ENCODE assay signal across 8 cellular contexts in genomic region chr17:409848-410673, GRCh38. TPM values are rescaled to one million over a fixed set of nuclear protein-coding genes. Genes with fewer than 3 reads are reported as not detected.
A peak's percentile ranks its signal among the peaks of the same experiment; 100 is the strongest.
DNase-seq lines count a peak whose midpoint lies in the region; ATAC-seq, FAIRE-seq and TF ChIP-seq lines count a peak whose summit lies in the region.

No MANE protein-coding gene starts in this region.

- peak; percentile 88 for ATAC-seq in HG02840 (IDR thresholded peaks at IDR 0.05; ENCODE audit: low FRiP score, unreplicated experiment)
- ATAC-seq in heart left ventricle: peak; percentile 92 to 97 (median 92)

- H3K36me3 ChIP-seq in heart left ventricle: peaks cover 0 to 12% (median 0%) of the 10 kb centered on the region in 9 donors
- no peaks in the 10 kb centered on the region for H3K36me3 ChIP-seq in trophoblast cell (ENCODE audit: control insufficient read depth in 1 of 2, insufficient read depth in 2 of 2, low read length in 2 of 2)
- H3K36me3 ChIP-seq in transverse colon: no peaks in the 10 kb centered on the region

- H3K4me2 ChIP-seq in trophoblast cell (ENCODE audit: low read length): peak overlapping the region; percentile 93

- peak overlapping the region; percentile 34 for H3K18ac ChIP-seq in trophoblast cell (ENCODE audit: low read length)

- peak overlapping the region; percentile 19 to 92 (median 76) for H3K27ac ChIP-seq in heart left ventricle
- peak overlapping the region; percentile 37 for H3K27ac ChIP-seq in trophoblast cell (ENCODE audit: low read depth, low read length)
- peak overlapping the region; percentile 79 to 84 (median 82) for H3K27ac ChIP-seq in transverse colon

- H3K79me1 ChIP-seq in trophoblast cell (ENCODE audit: low read length): peaks cover 8% of the 10 kb centered on the region

- H4K91ac ChIP-seq in trophoblast cell (ENCODE audit: low read depth, low read length): peak overlapping the region; percentile 80

- TF ChIP-seq POLR2A in GM12892 (IDR thresholded peaks at IDR 0.05; ENCODE audit: low read depth, low read length) (peak; percentile 83), heart left ventricle (IDR thresholded peaks at IDR 0.05) (peak in 1 of 2 donors; percentile 52), transverse colon (IDR thresholded peaks at IDR 0.05) (peak; percentile 36)

- intact Hi-C loops in heart left ventricle (cut with DNase I): loop anchor here in 7 of 10 donors (2.0 to 5.0 kb wide), 5 partner anchors 291 to 587 kb away; partner anchors contain the start of gene TIMM22 (in 1 of the 7)
- intact Hi-C loops in transverse colon (cut with DNase I; ENCODE audit: low total_unique reads): loop anchor here (2.0 kb wide), 1 partner anchor 291 kb away; no protein-coding TSS in a partner anchor

- peak overlapping the region; percentile 73 for H3K9ac ChIP-seq in trophoblast cell (ENCODE audit: low read length)

- H3K4ac ChIP-seq in trophoblast cell (ENCODE audit: low read depth, low read length): peak overlapping the region; percentile 22

- peak; percentile 100 for FAIRE-seq in GM12892 (lab: Jason Lieb, UNC)

- H2BK12ac ChIP-seq in trophoblast cell (ENCODE audit: low read length): no peak overlapping the region

- H3K27me3 ChIP-seq in heart left ventricle: no peaks in the 10 kb centered on the region
- no peaks in the 10 kb centered on the region for H3K27me3 ChIP-seq in trophoblast cell (ENCODE audit: insufficient read depth, low read length)
- no peaks in the 10 kb centered on the region for H3K27me3 ChIP-seq in transverse colon

- peak overlapping the region; percentile 72 for H2AFZ ChIP-seq in trophoblast cell (ENCODE audit: insufficient read depth, low read length, poor library complexity)

- 1 to 4% (median 2%) methylated on average over 72 to 87 of the region's 87 CpGs for WGBS in heart left ventricle, 4 donors
- WGBS in trophoblast cell (ENCODE audit: extremely low coverage, insufficient coverage, insufficient read length): no CpG with 5 or more reads among the region's 87 CpGs
- 0 to 1% methylated on average over 3 to 81 of the region's 87 CpGs for WGBS in transverse colon (ENCODE audit: low coverage in 1 of 2), 2 donors

- H3K4me3 ChIP-seq in heart left ventricle (peak overlapping the region; percentile 65 to 100 (median 82)), trophoblast cell (ENCODE audit: low read depth, low read length) (peak overlapping the region; percentile 77), transverse colon (peak overlapping the region; percentile 69 to 99 (median 86))

- no peak for TF ChIP-seq EP300 in transverse colon (IDR thresholded peaks at IDR 0.05; ENCODE audit: low read depth)

- H4K12ac ChIP-seq in trophoblast cell (ENCODE audit: low read depth, low read length): peak overlapping the region; percentile 20

- H3K14ac ChIP-seq in trophoblast cell (ENCODE audit: low read length): peak overlapping the region; percentile 54

- H3K4me1 ChIP-seq in heart left ventricle (peaks cover 0 to 34% (median 15%) of the 10 kb centered on the region in 12 donors), trophoblast cell (ENCODE audit: control insufficient read depth in 1 of 2, insufficient read depth in 2 of 2, low read length in 2 of 2) (peaks cover 4 to 12% of the 10 kb centered on the region in 2 experiments), transverse colon (peaks cover 0 to 28% (median 16%) of the 10 kb centered on the region in 4 donors)

- peak overlapping the region; percentile 14 for H2BK5ac ChIP-seq in trophoblast cell (ENCODE audit: low read depth, low read length, poor library complexity)

- H3K79me2 ChIP-seq in trophoblast cell (ENCODE audit: control insufficient read depth, insufficient read depth, low read length, poor library complexity): peaks cover 6% of the 10 kb centered on the region

- no peak overlapping the region for H3K23ac ChIP-seq in trophoblast cell (ENCODE audit: low read length)

- TF ChIP-seq CTCF in heart left ventricle (IDR thresholded peaks at IDR 0.05) (no peak), transverse colon (IDR thresholded peaks at IDR 0.05) (no peak)

- H2AK5ac ChIP-seq in trophoblast cell (ENCODE audit: low read length): no peak overlapping the region

- peak overlapping the region; percentile 28 for H2BK120ac ChIP-seq in trophoblast cell (ENCODE audit: insufficient read depth, low read length, poor library complexity)

- DNase-seq in GM12892 (ENCODE audit: insufficient read length) (peak; percentile 83), NCI-H1436 treated with DMSO at 0.1 percent for 48 hours (lab: John Stamatoyannopoulos, UW) (peak; percentile 97), T follicular helper cell (ENCODE audit: low read depth) (peak; percentile 99), amniotic epithelial cell (ENCODE audit: low read depth) (peak; percentile 93), heart left ventricle (peak; percentile 99 to 100 (median 100)), trophoblast cell (peak; percentile 97 to 99), transverse colon (peak; percentile 100)

- no peaks in the 10 kb centered on the region for H3K9me3 ChIP-seq in heart left ventricle
- H3K9me3 ChIP-seq in trophoblast cell (ENCODE audit: insufficient read depth, low read depth, low read length): peaks cover 2% of the 10 kb centered on the region
- H3K9me3 ChIP-seq in transverse colon: no peaks in the 10 kb centered on the region

- H4K8ac ChIP-seq in trophoblast cell (ENCODE audit: low read depth, low read length): peak overlapping the region; percentile 85

- in situ Hi-C loops in transverse colon (cut with MboI; ENCODE audit: low pct_ligation_motif_present in 1 of 4, low pct_unique_long_range_greater_than_20kb in 1 of 4, low sequenced_read_pairs in 3 of 4): no loop called here

RNA-seq across cellular contexts. Expression of gene RFLNB, which starts 35.7 kb away (rescaled TPM):
- polyA plus RNA-seq in GM12892 (2012; ENCODE audit: missing spikeins): 3.9 TPM
- 10 to 100 TPM in 7 of 9 donors, 1 to 10 TPM in 2; 9.1 to 25.4 (median 11.6) TPM for total RNA-seq in heart left ventricle
- polyA plus RNA-seq in heart left ventricle: 10 to 100 TPM; 10.9 to 15.7 TPM
- 15.5 and 17.3 TPM in 2 replicates for polyA plus RNA-seq in trophoblast cell (2013)
- total RNA-seq in transverse colon: 10 to 100 TPM in 3 of 4 donors, 1 to 10 TPM in 1; 8.9 to 13.3 (median 10.3) TPM

RNA-seq across cellular contexts. Expression of gene RPH3AL, which starts 57.5 kb away (rescaled TPM):
- polyA plus RNA-seq in GM12892 (2012; ENCODE audit: missing spikeins): not detected
- 1 to 10 TPM; 2.8 to 9.4 (median 6.7) TPM for total RNA-seq in heart left ventricle
- polyA plus RNA-seq in heart left ventricle: 1 to 10 TPM; 4.3 to 6.3 TPM
- 1.7 and 1.8 TPM in 2 replicates for polyA plus RNA-seq in trophoblast cell (2013)
- 10 to 100 TPM; 24.3 to 90.5 (median 47.2) TPM for total RNA-seq in transverse colon

Comparison
In these comparisons a context has a peak if more than half of its experiments do, and no peak if none do; other contexts are left out.
1. Peak in every context shown above with its lines: DNase-seq, ATAC-seq, H3K4me3 ChIP-seq and H3K27ac ChIP-seq.